ENCODE assay signal across 16 cellular contexts in the genomic region with DNA sequence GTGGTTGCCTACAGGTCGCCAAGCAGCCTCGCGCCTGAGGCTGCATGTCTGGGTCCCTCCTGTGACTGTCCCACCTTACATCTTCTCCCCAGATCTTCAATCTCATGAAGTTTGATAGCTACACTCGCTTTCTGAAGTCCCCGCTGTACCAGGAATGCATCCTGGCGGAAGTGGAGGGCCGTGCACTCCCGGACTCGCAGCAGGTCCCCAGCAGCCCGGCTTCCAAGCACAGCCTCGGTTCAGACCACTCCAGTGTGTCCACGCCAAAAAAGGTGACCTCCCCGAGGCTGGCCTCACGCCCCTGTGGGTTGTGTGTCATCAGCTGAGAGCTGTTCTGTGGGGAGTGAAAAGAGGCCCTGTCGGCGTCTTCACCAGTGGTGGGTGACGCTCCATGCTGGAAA. TPM values are rescaled to one million over a fixed set of nuclear protein-coding genes. Genes with fewer than 3 reads are reported as not detected.
"Had no signal": no experiment of that assay in that cellular context is flagged by ENCODE, and none has a peak within 500 bp of the region (broad histone marks: within the 10 kb centered on the region; RNA-seq: fewer than 3 reads in every experiment).

No MANE protein-coding gene starts in this region.

- H3K27me3 Mint-ChIP-seq: activated naive CD8-positive, alpha-beta T cell treated with anti-CD3 and anti-CD28 coated beads, Interleukin-2, amount 50 U/mL, for 24 hours had no signal

- ATAC-seq: activated naive CD8-positive, alpha-beta T cell treated with anti-CD3 and anti-CD28 coated beads, Interleukin-2, amount 50 U/mL, for 24 hours; activated T-cell treated with anti-CD3 and anti-CD28 coated beads, Interleukin-2, amount 50 U/mL, for 4 hours; gastrocnemius medialis had no signal

- H3K27me3 ChIP-seq: gastrocnemius medialis, thyroid gland, vagina had no signal

- H3K9me3 Mint-ChIP-seq: activated naive CD8-positive, alpha-beta T cell treated with anti-CD3 and anti-CD28 coated beads, Interleukin-2, amount 50 U/mL, for 24 hours; activated T-cell treated with anti-CD3 and anti-CD28 coated beads, Interleukin-2, amount 50 U/mL, for 4 hours; nephron had no signal

- DNase-seq: activated CD4-positive, alpha-beta T cell treated with anti-CD3 and anti-CD28 coated beads for 1 hour; activated CD4-positive, alpha-beta T cell treated with anti-CD3 and anti-CD28 coated beads, Interleukin-2, amount 50 U/mL, for 48 hours; activated naive CD8-positive, alpha-beta T cell treated with anti-CD3 and anti-CD28 coated beads, Interleukin-2, amount 50 U/mL, for 24 hours; activated T-cell treated with anti-CD3 and anti-CD28 coated beads, Interleukin-2, amount 50 U/mL, for 4 hours; caudate nucleus; effector CD4-positive, alpha-beta T cell; hypothalamus; mammary epithelial cell; small intestine; thyroid gland had no signal

- H3K4me3 ChIP-seq: coronary artery, gastrocnemius medialis, thyroid gland, vagina had no signal

- H3K9me3 ChIP-seq: gastrocnemius medialis, thyroid gland, vagina had no signal

- H3K4me1 ChIP-seq: gastrocnemius medialis, thyroid gland, vagina had no signal

- H3K27ac ChIP-seq: coronary artery, gastrocnemius medialis, thyroid gland, vagina had no signal

- H3K4me1 Mint-ChIP-seq: activated naive CD8-positive, alpha-beta T cell treated with anti-CD3 and anti-CD28 coated beads, Interleukin-2, amount 50 U/mL, for 24 hours had no signal

- H3K27ac Mint-ChIP-seq: activated naive CD8-positive, alpha-beta T cell treated with anti-CD3 and anti-CD28 coated beads, Interleukin-2, amount 50 U/mL, for 24 hours; nephron had no signal

- H3K4me3 Mint-ChIP-seq: activated naive CD8-positive, alpha-beta T cell treated with anti-CD3 and anti-CD28 coated beads, Interleukin-2, amount 50 U/mL, for 24 hours; activated T-cell treated with anti-CD3 and anti-CD28 coated beads, Interleukin-2, amount 50 U/mL, for 4 hours; nephron had no signal

RNA-seq across cellular contexts. Expression of a gene that starts 24.9 kb away (rescaled TPM):
- total RNA-seq: mammary epithelial cell; T-helper 2 cell treated with Interferon-gamma antibody and Interleukin-4, amounts not matched to agents 100 ng/mL and 5 ng/mL, for 36 hours; vagina had no signal
- polyA plus RNA-seq: mammary epithelial cell had no signal

RNA-seq across cellular contexts. Expression of a gene that starts 46.3 kb away (rescaled TPM):
- total RNA-seq: activated T-cell treated with anti-CD3 and anti-CD28 coated beads, Interleukin-2, amount 50 U/mL, for 4 hours; osteocyte; T-helper 2 cell treated with Interferon-gamma antibody and Interleukin-4, amounts not matched to agents 100 ng/mL and 5 ng/mL, for 36 hours had no signal
